In the genomic region with DNA sequence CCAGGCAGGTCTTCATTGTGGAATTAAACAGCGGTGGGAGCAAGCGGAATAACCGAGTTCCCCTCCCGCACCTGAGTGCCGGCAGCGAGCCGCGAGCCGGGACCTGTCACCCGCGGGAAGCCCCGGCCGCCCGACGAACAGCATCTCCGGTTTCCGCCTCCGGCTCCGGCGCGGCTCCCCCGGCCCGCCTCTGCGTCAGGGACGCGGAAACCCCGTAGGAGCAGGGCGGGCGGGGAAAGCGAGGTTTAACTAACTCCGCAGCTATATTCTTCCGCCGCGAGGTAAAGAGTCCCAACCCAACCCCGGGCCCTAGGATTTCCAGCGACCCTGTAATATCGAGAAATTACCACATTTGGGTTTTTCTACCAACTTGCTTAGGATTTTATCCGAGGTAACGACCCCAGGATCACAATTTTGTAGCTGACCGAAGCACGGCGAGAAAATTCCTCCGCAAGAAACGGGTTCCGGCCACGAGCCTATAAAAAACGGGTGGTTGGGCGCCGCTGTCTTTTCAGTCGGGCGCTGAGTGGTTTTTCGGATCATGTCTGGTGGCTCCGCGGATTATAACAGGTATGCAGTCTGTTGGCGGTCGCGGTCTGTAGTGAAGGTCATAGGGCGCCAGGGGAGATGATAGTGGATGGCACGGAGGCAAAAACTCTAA, we compare ENCODE assay signal across 8 cellular contexts. TPM values are rescaled to one million over a fixed set of nuclear protein-coding genes. Genes with fewer than 3 reads are reported as not detected.
DNase-seq lines count a peak whose midpoint lies in the region; ATAC-seq, FAIRE-seq and TF ChIP-seq lines count a peak whose summit lies in the region.

A gene (plus strand): TSS at position 508 of the 661 bp plus-strand sequence. CDS start 34 bp downstream, at position 542.

- no peaks in the 10 kb centered on the region for H3K9me3 ChIP-seq in kidney (ENCODE audit: control insufficient read depth in 1 of 2, low read length in 2 of 2)

- H3K4me1 ChIP-seq in kidney (ENCODE audit: control insufficient read depth in 1 of 2, insufficient read depth in 1 of 2, low read depth in 1 of 2, low read length in 2 of 2), result peaks cover 24 to 27% of the 10 kb centered on the region in 2 donors

- intact Hi-C loops in kidney (cut with DNase I), result no loop called here

- H3K4me3 ChIP-seq in AG10803 (ENCODE audit: low read length) (peak within 1 kb of the TSS; percentile 87), kidney (ENCODE audit: low read length in 2 of 2) (peak within 1 kb of the TSS; percentile 99 to 100)

- TF ChIP-seq CTCF in AG10803 (conservative IDR thresholded peaks at IDR 0.05; ENCODE audit: low read length) (no peak), kidney (IDR thresholded peaks at IDR 0.05; ENCODE audit: borderline replicate concordance, extremely low read depth, insufficient read depth) (no peak)

- H3K27ac ChIP-seq in kidney (ENCODE audit: low read depth in 2 of 2, low read length in 2 of 2), result peak within 1 kb of the TSS; percentile 96 to 99

- FAIRE-seq in kidney (lab: Jason Lieb, UNC), result no peak

- H3K36me3 ChIP-seq in kidney (ENCODE audit: control insufficient read depth in 1 of 2, insufficient read depth in 2 of 2, low read length in 2 of 2), result peaks cover 36 to 39% of the 10 kb centered on the region in 2 donors

- peak within 1 kb of the TSS; percentile 99 to 100 for H3K9ac ChIP-seq in kidney (ENCODE audit: low read length in 2 of 2)

- peak; percentile 70 for ATAC-seq in HG03432 (IDR thresholded peaks at IDR 0.05; ENCODE audit: unreplicated experiment)

- DNase-seq in AG10803 (ENCODE audit: low read depth) (peak; percentile 85), NCI-H510A treated with DMSO at 0.1 percent for 48 hours (lab: John Stamatoyannopoulos, UW) (peak; percentile 82), cerebellar nuclear complex (lab: John Stamatoyannopoulos, UW) (peak; percentile 13 to 47), kidney (peak; percentile 97)
- peak; percentile 84 to 89 for DNase-seq in activated CD4-positive, alpha-beta T cell treated with anti-CD3 and anti-CD28 coated beads for 24 hours (ENCODE audit: low read depth in 2 of 2)
- peak; percentile 82 to 87 (median 85) for DNase-seq in stimulated activated CD4-positive, alpha-beta T cell treated with anti-CD3 and anti-CD28 coated beads, Interleukin-12 subunit alpha, Interleukin-12 subunit beta, amount 100 ng/mL, for 48 hours (ENCODE audit: low read depth in 2 of 3, low spot score in 1 of 3)

- TF ChIP-seq POLR2A in GM19193 (IDR thresholded peaks at IDR 0.05; ENCODE audit: extremely low read depth, insufficient read depth, insufficient read length), result peak; percentile 100

RNA-seq across cellular contexts. Expression of the gene that starts here (rescaled TPM):
- 333 TPM for total RNA-seq in kidney
- 310 TPM for polyA plus RNA-seq in kidney (ENCODE audit: insufficient read depth, low read depth, low replicate concordance)

Comparison
In these comparisons a context has a peak if more than half of its experiments do, and no peak if none do; other contexts are left out.
1. Peak in every context shown above with its lines: DNase-seq, ATAC-seq, H3K4me3 ChIP-seq and H3K27ac ChIP-seq.
2. DNase-seq: peak in every context shown above with its lines; median percentile 97 in kidney; 86 in activated CD4-positive, alpha-beta T cell treated with anti-CD3 and anti-CD28 coated beads for 24 hours; 85 in AG10803; 85 in stimulated activated CD4-positive, alpha-beta T cell treated with anti-CD3 and anti-CD28 coated beads, Interleukin-12 subunit alpha, Interleukin-12 subunit beta, amount 100 ng/mL, for 48 hours; 82 in NCI-H510A treated with DMSO at 0.1 percent for 48 hours; 30 in cerebellar nuclear complex.